1 cellular context compared by ENCODE assay signal in the genomic region with DNA sequence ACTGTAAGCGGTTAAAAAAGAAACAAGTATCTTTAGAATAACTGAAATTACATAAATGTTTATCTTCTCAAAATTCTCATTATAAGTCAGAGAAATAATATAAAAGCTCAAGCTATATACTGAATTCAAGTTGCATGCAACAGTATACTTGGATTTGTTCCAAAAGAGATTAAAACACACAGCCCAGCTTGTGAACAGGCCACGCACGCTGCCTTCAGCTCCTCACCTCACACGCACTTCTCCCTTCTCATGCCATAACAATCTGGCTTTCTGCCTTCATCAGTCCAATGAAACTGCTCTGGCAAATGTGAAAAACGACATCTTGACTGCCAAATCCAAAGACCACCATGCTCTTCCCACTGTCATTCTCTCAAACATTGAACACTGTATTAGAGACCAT.
A peak's percentile ranks its signal among the peaks of the same experiment; 100 is the strongest.
TF ChIP-seq lines count a peak whose summit lies in the region.

No MANE protein-coding gene starts in this region.

TF ChIP-seq in K562, 482 proteins besides CTCF, POLR2A, EP300 and RAD21:
- TF ChIP-seq NFIC (IDR thresholded peaks at IDR 0.05) (peak; percentile 57), CBX2 (IDR thresholded peaks at IDR 0.05; ENCODE audit: insufficient read depth, low read length, poor library complexity, severe bottlenecking) (no peak)
